ENCODE assay signal across 1 cellular context in genomic region chr22:39671936-39672335, GRCh38.
A peak's percentile ranks its signal among the peaks of the same experiment; 100 is the strongest.
TF ChIP-seq lines count a peak whose summit lies in the region.

No MANE protein-coding gene starts in this region.

TF ChIP-seq in HEK293, 187 proteins besides CTCF, POLR2A, EP300 and RAD21 (continued from another document):
- TF ChIP-seq PBX3 (CRISPR knock-in tag; IDR thresholded peaks at IDR 0.05), result no peak
- no peak for TF ChIP-seq ZNF621 (tag by site-specific recombination; IDR thresholded peaks at IDR 0.05)
- no peak for TF ChIP-seq ZNF791 (tag by site-specific recombination; IDR thresholded peaks at IDR 0.05)
- peak; percentile 78; the same call in 1 of the 2 replicates for TF ChIP-seq ZNF280D (tag by site-specific recombination; IDR thresholded peaks at IDR 0.05)
- peak; percentile 90 for TF ChIP-seq SETDB1 (IDR thresholded peaks at IDR 0.05; ENCODE audit: insufficient read length, low read length)
- TF ChIP-seq SALL2 (tag by site-specific recombination; IDR thresholded peaks at IDR 0.05; ENCODE audit: borderline replicate concordance), result no peak
- no peak for TF ChIP-seq ZNF366 (tag by site-specific recombination; conservative IDR thresholded peaks at IDR 0.05)
- no peak for TF ChIP-seq SP7 (tag by site-specific recombination; IDR thresholded peaks at IDR 0.05)
- TF ChIP-seq ZNF518A (tag by site-specific recombination; conservative IDR thresholded peaks at IDR 0.05; ENCODE audit: low read depth), result no peak
